In the genomic region with DNA sequence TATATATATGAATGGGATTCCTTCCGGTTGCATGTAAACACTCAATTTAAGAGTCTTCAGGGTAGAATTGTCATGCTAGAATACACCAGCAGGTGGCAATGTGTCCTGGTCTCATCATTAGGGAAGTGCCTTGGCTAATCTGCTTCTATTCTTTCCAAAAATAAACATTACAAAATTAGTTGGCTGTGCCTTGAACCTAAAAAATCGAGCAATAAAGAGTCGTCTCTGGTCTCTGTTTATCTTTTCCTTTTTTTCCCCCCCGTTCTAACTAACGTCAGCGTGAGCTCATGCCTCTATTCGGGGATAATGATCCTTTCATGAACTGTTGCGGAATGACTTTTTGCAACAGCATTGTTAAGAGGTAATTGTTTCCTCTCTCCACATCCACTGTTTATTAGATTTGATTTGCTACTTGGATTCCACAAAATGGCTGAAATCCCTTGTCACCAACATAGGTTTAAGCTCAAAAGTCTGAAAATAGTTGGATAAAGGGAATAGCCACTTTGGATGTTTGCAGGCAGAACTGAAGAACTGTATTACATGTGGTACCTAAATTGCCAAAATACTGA, we compare ENCODE assay signal across 8 cellular contexts.
DNase-seq lines count a peak whose midpoint lies in the region; ATAC-seq and TF ChIP-seq lines count a peak whose summit lies in the region.

No MANE protein-coding gene starts in this region.

- peak; percentile 5; the same call in 2 of the 3 replicates for ATAC-seq in SK-N-SH treated with all-trans-retinoic acid at 6 μM for 48 hours
- no peak for ATAC-seq in GM19328 (IDR thresholded peaks at IDR 0.05; ENCODE audit: unreplicated experiment)

- DNase-seq in activated T-cell treated with anti-CD3 and anti-CD28 coated beads for 1 hour (ENCODE audit: low read depth) (peak; percentile 39), NCI-H128 (lab: John Stamatoyannopoulos, UW; ENCODE audit: unreplicated experiment) (peak; percentile 30), astrocyte of the hippocampus (ENCODE audit: low read depth, low spot score) (peak; percentile 90), hepatic stellate cell (ENCODE audit: low spot score) (peak; percentile 59), retina (peak; percentile 77)
- DNase-seq in activated T-cell treated with anti-CD3 and anti-CD28 coated beads, Interleukin-2, amount 50 U/mL, for 1 hour, result no peak

TF ChIP-seq in SK-N-SH treated with all-trans-retinoic acid at 6 μM for 48 hours, 23 proteins besides CTCF, POLR2A, EP300 and RAD21:
- TF ChIP-seq, protein P1, sequence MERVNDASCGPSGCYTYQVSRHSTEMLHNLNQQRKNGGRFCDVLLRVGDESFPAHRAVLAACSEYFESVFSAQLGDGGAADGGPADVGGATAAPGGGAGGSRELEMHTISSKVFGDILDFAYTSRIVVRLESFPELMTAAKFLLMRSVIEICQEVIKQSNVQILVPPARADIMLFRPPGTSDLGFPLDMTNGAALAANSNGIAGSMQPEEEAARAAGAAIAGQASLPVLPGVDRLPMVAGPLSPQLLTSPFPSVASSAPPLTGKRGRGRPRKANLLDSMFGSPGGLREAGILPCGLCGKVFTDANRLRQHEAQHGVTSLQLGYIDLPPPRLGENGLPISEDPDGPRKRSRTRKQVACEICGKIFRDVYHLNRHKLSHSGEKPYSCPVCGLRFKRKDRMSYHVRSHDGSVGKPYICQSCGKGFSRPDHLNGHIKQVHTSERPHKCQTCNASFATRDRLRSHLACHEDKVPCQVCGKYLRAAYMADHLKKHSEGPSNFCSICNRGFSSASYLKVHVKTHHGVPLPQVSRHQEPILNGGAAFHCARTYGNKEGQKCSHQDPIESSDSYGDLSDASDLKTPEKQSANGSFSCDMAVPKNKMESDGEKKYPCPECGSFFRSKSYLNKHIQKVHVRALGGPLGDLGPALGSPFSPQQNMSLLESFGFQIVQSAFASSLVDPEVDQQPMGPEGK (CRISPR knock-in tag; IDR thresholded peaks at IDR 0.05; ENCODE audit: borderline replicate concordance), result no peak
- TF ChIP-seq BACH2 (CRISPR knock-in tag; IDR thresholded peaks at IDR 0.05; ENCODE audit: borderline replicate concordance) (no peak), GLIS3 (CRISPR knock-in tag; IDR thresholded peaks at IDR 0.05) (peak; percentile 76; the same call in 1 of the 2 replicates), CREB5 (CRISPR knock-in tag; IDR thresholded peaks at IDR 0.05; ENCODE audit: low read depth) (no peak), OSR1 (CRISPR knock-in tag; IDR thresholded peaks at IDR 0.05) (no peak), ISL1 (CRISPR knock-in tag; IDR thresholded peaks at IDR 0.05) (no peak)
